Comparison of ENCODE assay signal across 1 cellular context in genomic region chr15:99507016-99507731, GRCh38.
TF ChIP-seq lines count a peak whose summit lies in the region.

No MANE protein-coding gene starts in this region.

TF ChIP-seq in HEK293, 187 proteins besides CTCF, POLR2A, EP300 and RAD21 (continued from another document):
- peak; percentile 61; the same call in 1 of the 2 replicates for TF ChIP-seq ZBTB44 (tag by site-specific recombination; IDR thresholded peaks at IDR 0.05)
- peak; percentile 72; the same call in 1 of the 2 replicates for TF ChIP-seq IKZF3 (tag by site-specific recombination; IDR thresholded peaks at IDR 0.05)
- TF ChIP-seq PRDM10 (tag by site-specific recombination; IDR thresholded peaks at IDR 0.05), result peak; percentile 36; the same call in 1 of the 2 replicates
- 0 out of 2 replicates have a peak, but pooled peaks have one; percentile 22 for TF ChIP-seq SP7 (tag by site-specific recombination; IDR thresholded peaks at IDR 0.05)
- peak; percentile 79 for TF ChIP-seq GLIS1 (tag by site-specific recombination; IDR thresholded peaks at IDR 0.05)
- TF ChIP-seq ZBTB11 (tag by site-specific recombination; conservative IDR thresholded peaks at IDR 0.05; ENCODE audit: low read depth), result peak; percentile 60; the same call in 1 of the 2 replicates
- TF ChIP-seq ZNF112 (tag by site-specific recombination; IDR thresholded peaks at IDR 0.05), result no peak
- peak; percentile 50 for TF ChIP-seq ZNF629 (tag by site-specific recombination; IDR thresholded peaks at IDR 0.05)
- 0 out of 2 replicates have a peak, but pooled peaks have one; percentile 48 for TF ChIP-seq ZNF843 (tag by site-specific recombination; IDR thresholded peaks at IDR 0.05)
- 0 out of 2 replicates have a peak, but pooled peaks have one; percentile 35 for TF ChIP-seq FEZF1 (tag by site-specific recombination; IDR thresholded peaks at IDR 0.05)
- no peak for TF ChIP-seq KLF8 (tag by site-specific recombination; IDR thresholded peaks at IDR 0.05)
- TF ChIP-seq ZXDB (tag by site-specific recombination; IDR thresholded peaks at IDR 0.05), result peak; percentile 92
- no peak for TF ChIP-seq ZSCAN18 (tag by site-specific recombination; IDR thresholded peaks at IDR 0.05)
TF ChIP-seq in HEK293: peak in this region for 16.
